In genomic region chr11:64303109-64304031, GRCh38 we compare ENCODE assay signal across 7 cellular contexts. TPM values are rescaled to one million over a fixed set of nuclear protein-coding genes. Genes with fewer than 3 reads are reported as not detected.
DNase-seq lines count a peak whose midpoint lies in the region; ATAC-seq and TF ChIP-seq lines count a peak whose summit lies in the region.
"Had no signal": no experiment of that assay in that cellular context is flagged by ENCODE, and none has a peak within 500 bp of the region (broad histone marks: within the 10 kb centered on the region; RNA-seq: fewer than 3 reads in every experiment).

No MANE protein-coding gene starts in this region.

- H3K23ac ChIP-seq in neuronal stem cell (ENCODE audit: low read depth, low read length, poor library complexity): no peak overlapping the region

- CTCF ChIA-PET in HCT116 (lab: Charles Lee): interaction anchor here (1.0 to 5.8 kb wide), 19 partner anchors 10 to 385 kb away, joined by 3 to 80 read pairs (median 5); partner anchors contain the start of genes BAD, FERMT3, FKBP2 and GPR137

- H3K36me3 ChIP-seq in HCT116 (ENCODE audit: control insufficient read depth in 1 of 2, insufficient read depth in 2 of 2, low read length in 2 of 2) (peaks cover 0 to 8% of the 10 kb centered on the region in 2 experiments; a peak in 1 of 4 replicates), neuronal stem cell (replicated peaks in 1 of 2; ENCODE audit: control insufficient read depth in 2 of 2, insufficient read depth in 2 of 2, low read length in 2 of 2) (peaks cover 3 to 4% of the 10 kb centered on the region in 2 donors)

- H2BK15ac ChIP-seq in neuronal stem cell (ENCODE audit: low read length): peak overlapping the region; percentile 7

- H3K18ac ChIP-seq in neuronal stem cell (ENCODE audit: low read length): peak overlapping the region; percentile 52

- peaks cover 18% of the 10 kb centered on the region for H3K4me1 Mint-ChIP-seq in activated T-helper 1 cell treated with anti-CD3 and anti-CD28 coated beads, Interleukin-12 subunit alpha, Interleukin-12 subunit beta, Interleukin-2, Interleukin-4 antibody, amounts not matched to agents 30 ng/mL and 10 ng/mL and 1 ng/mL, durations not matched to agents 14 hours and 24 hours and 36 hours (ENCODE audit: low read depth)

- H4K20me1 ChIP-seq in HCT116 (ENCODE audit: insufficient read depth): no peaks in the 10 kb centered on the region

- no peak for TF ChIP-seq RAD21 in HCT116 (IDR thresholded peaks at IDR 0.05; ENCODE audit: low read depth)

- H3K4me1 ChIP-seq in HCT116 (ENCODE audit: control insufficient read depth in 1 of 2, insufficient read depth in 2 of 2, low read length in 2 of 2) (peaks cover 12 to 55% of the 10 kb centered on the region in 2 experiments; a peak in 3 of 4 replicates), neuronal stem cell (ENCODE audit: control insufficient read depth in 2 of 2, insufficient read depth in 1 of 2, low read depth in 1 of 2, low read length in 2 of 2) (peaks cover 12 to 25% of the 10 kb centered on the region in 2 donors)

- ATAC-seq in HCT116 (no peak), HG03442 (IDR thresholded peaks at IDR 0.05; ENCODE audit: unreplicated experiment) (no peak)

- H3K27me3 Mint-ChIP-seq in activated T-helper 1 cell treated with anti-CD3 and anti-CD28 coated beads, Interleukin-12 subunit alpha, Interleukin-12 subunit beta, Interleukin-2, Interleukin-4 antibody, amounts not matched to agents 30 ng/mL and 10 ng/mL and 1 ng/mL, durations not matched to agents 14 hours and 24 hours and 36 hours (ENCODE audit: insufficient read depth): peaks cover 27% of the 10 kb centered on the region

- TF ChIP-seq CTCF in HCT116 (IDR thresholded peaks at IDR 0.05 in 2 of 3, conservative IDR thresholded peaks at IDR 0.05 in 1 of 3; ENCODE audit: borderline replicate concordance in 1 of 3, insufficient read depth in 1 of 3, low read depth in 2 of 3, low read length in 2 of 3) (no peak), GM10266 (IDR thresholded peaks at IDR 0.05; ENCODE audit: control insufficient read depth, insufficient read depth, low read depth, missing control alignments) (no peak)

- H4K8ac ChIP-seq in neuronal stem cell (ENCODE audit: low read depth, low read length): no peak overlapping the region

- H3K79me1 ChIP-seq in neuronal stem cell (ENCODE audit: low read depth, low read length): peaks cover 10% of the 10 kb centered on the region

- WGBS in neuronal stem cell (ENCODE audit: extremely low coverage in 2 of 2, insufficient read length in 2 of 2, insufficient replicate concordance in 1 of 2), 2 donors: no CpG with 5 or more reads among the region's 13 CpGs

- peak overlapping the region; percentile 99 for H3K27ac ChIP-seq in HCT116 (ENCODE audit: low read depth, low read length)
- H3K27ac ChIP-seq in neuronal stem cell (replicated peaks; ENCODE audit: low read length): no peak overlapping the region

- H2BK12ac ChIP-seq in neuronal stem cell (ENCODE audit: low read length): no peak overlapping the region

- POLR2A ChIA-PET in HCT116 (lab: Charles Lee): interaction anchor here (0.6 to 5.5 kb wide), 12 partner anchors 14 to 118 kb away, joined by 3 to 30 read pairs (median 4); partner anchors contain the start of genes PPP1R14B, PRDX5, STIP1 and TRMT112

- H3K27ac Mint-ChIP-seq in activated T-helper 1 cell treated with anti-CD3 and anti-CD28 coated beads, Interleukin-12 subunit alpha, Interleukin-12 subunit beta, Interleukin-2, Interleukin-4 antibody, amounts not matched to agents 30 ng/mL and 10 ng/mL and 1 ng/mL, durations not matched to agents 14 hours and 24 hours and 36 hours: peak overlapping the region; percentile 23

- RAD21 ChIA-PET in HCT116 (lab: Charles Lee; ENCODE audit: low non-redundant PET in 1 of 2, low total read pairs in 2 of 2, uncharacterized antibody in 2 of 2, unreplicated experiment in 2 of 2): interaction anchor here (0.7 to 2.5 kb wide), 6 partner anchors 29 to 99 kb away, joined by 3 to 7 read pairs (median 4); no protein-coding TSS in a partner anchor

- no peak overlapping the region for H3K14ac ChIP-seq in neuronal stem cell (ENCODE audit: low read length)

- H3K4me3 ChIP-seq in HCT116 (replicated peaks in 1 of 2; ENCODE audit: low read depth in 1 of 2, low read length in 2 of 2) (peak overlapping the region; percentile 59 to 70; a peak in 3 of 4 replicates), neuronal stem cell (ENCODE audit: low read length in 2 of 2) (no peak overlapping the region)

- H2BK120ac ChIP-seq in neuronal stem cell (ENCODE audit: low read depth, low read length): no peak overlapping the region

- BruUV-seq in HCT116 (replicated peaks; lab: Mats Ljungman, UMichigan): no TSS peak

- intact Hi-C loops in HCT116 (cut with micrococcal nuclease): loop anchor here (1.0 to 5.0 kb wide), 5 partner anchors 52 to 116 kb away; partner anchors contain the start of genes FKBP2, PLCB3 and STIP1
- intact Hi-C loops in activated T-helper 1 cell treated with anti-CD3 and anti-CD28 coated beads, Interleukin-12 subunit alpha, Interleukin-12 subunit beta, Interleukin-2, Interleukin-4 antibody, amounts not matched to agents 30 ng/mL and 10 ng/mL and 1 ng/mL, durations not matched to agents 14 hours and 24 hours and 36 hours (cut with micrococcal nuclease): loop anchor here (1.0 to 2.0 kb wide), 2 partner anchors 99 to 303 kb away; no protein-coding TSS in a partner anchor

- peak overlapping the region; percentile 91 for H3K4me3 Mint-ChIP-seq in activated T-helper 1 cell treated with anti-CD3 and anti-CD28 coated beads, Interleukin-12 subunit alpha, Interleukin-12 subunit beta, Interleukin-2, Interleukin-4 antibody, amounts not matched to agents 30 ng/mL and 10 ng/mL and 1 ng/mL, durations not matched to agents 14 hours and 24 hours and 36 hours

- no peaks in the 10 kb centered on the region for H3K27me3 ChIP-seq in HCT116 (ENCODE audit: insufficient read depth, low read length)
- H3K27me3 ChIP-seq in neuronal stem cell (ENCODE audit: control insufficient read depth in 3 of 3, insufficient read depth in 3 of 3, low read depth in 1 of 3, low read length in 3 of 3): peaks cover 17 to 43% (median 30%) of the 10 kb centered on the region in 3 experiments

- peak overlapping the region; percentile 84 for H3K4me2 ChIP-seq in HCT116 (ENCODE audit: low read length)
- H3K4me2 ChIP-seq in neuronal stem cell (ENCODE audit: insufficient read depth, low read length, poor library complexity, severe bottlenecking): no peak overlapping the region

- H2AFZ ChIP-seq in HCT116 (ENCODE audit: low read depth, low read length, poor library complexity, severe bottlenecking): no peak overlapping the region
- H2AFZ ChIP-seq in neuronal stem cell (ENCODE audit: low read length): no peak overlapping the region

- no peaks in the 10 kb centered on the region for H3K9me3 Mint-ChIP-seq in activated T-helper 1 cell treated with anti-CD3 and anti-CD28 coated beads, Interleukin-12 subunit alpha, Interleukin-12 subunit beta, Interleukin-2, Interleukin-4 antibody, amounts not matched to agents 30 ng/mL and 10 ng/mL and 1 ng/mL, durations not matched to agents 14 hours and 24 hours and 36 hours

- no peak for DNase-seq in HCT116 (ENCODE audit: low read depth, low spot score)
- no peak for DNase-seq in activated T-helper 1 cell treated with anti-CD3 and anti-CD28 coated beads, Interleukin-12 subunit alpha, Interleukin-12 subunit beta, Interleukin-2, Interleukin-4 antibody, amounts not matched to agents 30 ng/mL and 10 ng/mL and 1 ng/mL, durations not matched to agents 14 hours and 24 hours and 36 hours (ENCODE audit: low spot score)
- no peak for DNase-seq in neuronal stem cell (ENCODE audit: low spot score)
- DNase-seq in GM10266 (ENCODE audit: extremely low spot score): no peak
- DNase-seq in Kasumi-1 (lab: John Stamatoyannopoulos, UW): no peak

- TF ChIP-seq POLR2A in HCT116 (IDR thresholded peaks at IDR 0.05; ENCODE audit: borderline replicate concordance, extremely low read depth, insufficient read depth, insufficient read length): no peak

- H3K9me3 ChIP-seq in HCT116 (ENCODE audit: control insufficient read depth in 1 of 2, insufficient read depth in 1 of 2, low read depth in 1 of 2, low read length in 2 of 2) (no peaks in the 10 kb centered on the region), neuronal stem cell (replicated peaks in 1 of 2; ENCODE audit: control insufficient read depth in 2 of 2, insufficient read depth in 1 of 2, low read depth in 1 of 2, low read length in 2 of 2) (no peaks in the 10 kb centered on the region)

- peak overlapping the region; percentile 82 for H2AK5ac ChIP-seq in neuronal stem cell (ENCODE audit: low read depth, low read length)

- peaks cover 23% of the 10 kb centered on the region for H3K79me2 ChIP-seq in HCT116 (ENCODE audit: insufficient read depth, low read length)

- no peak overlapping the region for H4K91ac ChIP-seq in neuronal stem cell (ENCODE audit: low read depth, low read length, poor library complexity)

- H3K9ac ChIP-seq in HCT116 (ENCODE audit: low read length): peak overlapping the region; percentile 88
- H3K9ac ChIP-seq in neuronal stem cell (ENCODE audit: low read depth, low read length, poor library complexity): peak overlapping the region; percentile 63

- H2BK5ac ChIP-seq in neuronal stem cell (ENCODE audit: low read length): no peak overlapping the region

- peaks cover 10% of the 10 kb centered on the region for H3K36me3 Mint-ChIP-seq in activated T-helper 1 cell treated with anti-CD3 and anti-CD28 coated beads, Interleukin-12 subunit alpha, Interleukin-12 subunit beta, Interleukin-2, Interleukin-4 antibody, amounts not matched to agents 30 ng/mL and 10 ng/mL and 1 ng/mL, durations not matched to agents 14 hours and 24 hours and 36 hours (ENCODE audit: low read depth)

- H3K4ac ChIP-seq in neuronal stem cell (ENCODE audit: low read length): no peak overlapping the region

- no peaks in the 10 kb centered on the region for H3K9me2 ChIP-seq in HCT116 (ENCODE audit: insufficient read depth)

RNA-seq across cellular contexts. Expression of gene ESRRA, which starts 2.0 kb away (rescaled TPM):
- 62.7 TPM for total RNA-seq in HCT116 (2021; ENCODE audit: unreplicated experiment)
- 37.8 and 43.4 TPM in 2 replicates for polyA plus RNA-seq in HCT116 (2012)
- total RNA-seq in activated T-helper 1 cell treated with anti-CD3 and anti-CD28 coated beads, Interleukin-12 subunit alpha, Interleukin-12 subunit beta, Interleukin-2, Interleukin-4 antibody, amounts not matched to agents 30 ng/mL and 10 ng/mL and 1 ng/mL, durations not matched to agents 14 hours and 24 hours and 36 hours: 64.4 and 67.3 TPM in 2 replicates
- polyA plus RNA-seq in neuronal stem cell (2013, experiment 1 of 2): 5.3 TPM
- 5.6 TPM for polyA plus RNA-seq in neuronal stem cell (2013, experiment 2 of 2)

RNA-seq across cellular contexts. Expression of gene CATSPERZ, which starts 3.2 kb away (rescaled TPM):
- total RNA-seq in HCT116 (2021; ENCODE audit: unreplicated experiment): 1.7 TPM
- 1.4 and 1.7 TPM in 2 replicates for polyA plus RNA-seq in HCT116 (2012)
- total RNA-seq in activated T-helper 1 cell treated with anti-CD3 and anti-CD28 coated beads, Interleukin-12 subunit alpha, Interleukin-12 subunit beta, Interleukin-2, Interleukin-4 antibody, amounts not matched to agents 30 ng/mL and 10 ng/mL and 1 ng/mL, durations not matched to agents 14 hours and 24 hours and 36 hours: 0.47 TPM in 1 of 2 replicates, not detected in the other
- polyA plus RNA-seq in neuronal stem cell (2013, experiment 1 of 2): not detected
- 0.17 TPM for polyA plus RNA-seq in neuronal stem cell (2013, experiment 2 of 2)
- total RNA-seq: endothelial cell of umbilical vein had no signal

RNA-seq across cellular contexts. Expression of gene KCNK4, which starts 12.3 kb away (rescaled TPM):
- not detected for total RNA-seq in HCT116 (2021; ENCODE audit: unreplicated experiment)
- not detected in 2 replicates for polyA plus RNA-seq in HCT116 (2012)
- 0.16 and 0.29 TPM in 2 replicates for total RNA-seq in activated T-helper 1 cell treated with anti-CD3 and anti-CD28 coated beads, Interleukin-12 subunit alpha, Interleukin-12 subunit beta, Interleukin-2, Interleukin-4 antibody, amounts not matched to agents 30 ng/mL and 10 ng/mL and 1 ng/mL, durations not matched to agents 14 hours and 24 hours and 36 hours
- 0.07 TPM for polyA plus RNA-seq in neuronal stem cell (2013, experiment 1 of 2)
- 0.04 TPM for polyA plus RNA-seq in neuronal stem cell (2013, experiment 2 of 2)

RNA-seq across cellular contexts. Expression of gene TRMT112, which starts 14.0 kb away (rescaled TPM):
- 328 TPM for total RNA-seq in HCT116 (2021; ENCODE audit: unreplicated experiment)
- 348 and 366 TPM in 2 replicates for polyA plus RNA-seq in HCT116 (2012)
- total RNA-seq in activated T-helper 1 cell treated with anti-CD3 and anti-CD28 coated beads, Interleukin-12 subunit alpha, Interleukin-12 subunit beta, Interleukin-2, Interleukin-4 antibody, amounts not matched to agents 30 ng/mL and 10 ng/mL and 1 ng/mL, durations not matched to agents 14 hours and 24 hours and 36 hours: 307 and 312 TPM in 2 replicates
- 529 TPM for polyA plus RNA-seq in neuronal stem cell (2013, experiment 1 of 2)
- 505 TPM for polyA plus RNA-seq in neuronal stem cell (2013, experiment 2 of 2)

RNA-seq across cellular contexts. Expression of gene PRDX5, which starts 14.6 kb away (rescaled TPM):
- total RNA-seq in HCT116 (2021; ENCODE audit: unreplicated experiment): 267 TPM
- polyA plus RNA-seq in HCT116 (2012): 452 and 454 TPM in 2 replicates
- total RNA-seq in activated T-helper 1 cell treated with anti-CD3 and anti-CD28 coated beads, Interleukin-12 subunit alpha, Interleukin-12 subunit beta, Interleukin-2, Interleukin-4 antibody, amounts not matched to agents 30 ng/mL and 10 ng/mL and 1 ng/mL, durations not matched to agents 14 hours and 24 hours and 36 hours: 89.0 and 100 TPM in 2 replicates
- 142 TPM for polyA plus RNA-seq in neuronal stem cell (2013, experiment 1 of 2)
- polyA plus RNA-seq in neuronal stem cell (2013, experiment 2 of 2): 136 TPM

Comparison
In these comparisons a context has a peak if more than half of its experiments do, and no peak if none do; other contexts are left out.
1. H3K4me3 ChIP-seq: peak in HCT116 (2 of 2); none in neuronal stem cell (0 of 2).